Comparison of ENCODE assay signal across 1 cellular context in the genomic region with DNA sequence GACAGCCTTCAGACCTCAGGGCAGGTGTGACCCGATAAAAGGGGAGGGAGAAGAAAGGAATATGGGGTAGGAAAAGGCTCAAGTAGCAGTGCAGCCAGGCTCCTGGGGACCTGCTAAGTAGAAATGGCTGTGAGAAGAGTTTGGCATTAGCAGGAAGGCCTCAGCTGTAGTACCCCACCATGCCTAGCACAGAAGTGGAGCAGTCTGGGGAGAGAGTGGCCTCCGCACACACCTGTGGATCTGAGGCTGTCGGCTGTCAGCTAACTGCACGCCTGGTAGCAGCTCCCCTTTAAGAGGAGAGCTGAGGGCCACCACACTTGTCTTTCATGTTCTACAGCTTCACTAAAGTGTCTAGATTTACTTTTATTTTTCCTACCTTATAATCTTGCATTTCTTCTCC.
TF ChIP-seq lines count a peak whose summit lies in the region.

No MANE protein-coding gene starts in this region.

TF ChIP-seq in GM23338, 12 proteins besides CTCF, POLR2A, EP300 and RAD21 (continued from another document):
- TF ChIP-seq, protein P1, sequence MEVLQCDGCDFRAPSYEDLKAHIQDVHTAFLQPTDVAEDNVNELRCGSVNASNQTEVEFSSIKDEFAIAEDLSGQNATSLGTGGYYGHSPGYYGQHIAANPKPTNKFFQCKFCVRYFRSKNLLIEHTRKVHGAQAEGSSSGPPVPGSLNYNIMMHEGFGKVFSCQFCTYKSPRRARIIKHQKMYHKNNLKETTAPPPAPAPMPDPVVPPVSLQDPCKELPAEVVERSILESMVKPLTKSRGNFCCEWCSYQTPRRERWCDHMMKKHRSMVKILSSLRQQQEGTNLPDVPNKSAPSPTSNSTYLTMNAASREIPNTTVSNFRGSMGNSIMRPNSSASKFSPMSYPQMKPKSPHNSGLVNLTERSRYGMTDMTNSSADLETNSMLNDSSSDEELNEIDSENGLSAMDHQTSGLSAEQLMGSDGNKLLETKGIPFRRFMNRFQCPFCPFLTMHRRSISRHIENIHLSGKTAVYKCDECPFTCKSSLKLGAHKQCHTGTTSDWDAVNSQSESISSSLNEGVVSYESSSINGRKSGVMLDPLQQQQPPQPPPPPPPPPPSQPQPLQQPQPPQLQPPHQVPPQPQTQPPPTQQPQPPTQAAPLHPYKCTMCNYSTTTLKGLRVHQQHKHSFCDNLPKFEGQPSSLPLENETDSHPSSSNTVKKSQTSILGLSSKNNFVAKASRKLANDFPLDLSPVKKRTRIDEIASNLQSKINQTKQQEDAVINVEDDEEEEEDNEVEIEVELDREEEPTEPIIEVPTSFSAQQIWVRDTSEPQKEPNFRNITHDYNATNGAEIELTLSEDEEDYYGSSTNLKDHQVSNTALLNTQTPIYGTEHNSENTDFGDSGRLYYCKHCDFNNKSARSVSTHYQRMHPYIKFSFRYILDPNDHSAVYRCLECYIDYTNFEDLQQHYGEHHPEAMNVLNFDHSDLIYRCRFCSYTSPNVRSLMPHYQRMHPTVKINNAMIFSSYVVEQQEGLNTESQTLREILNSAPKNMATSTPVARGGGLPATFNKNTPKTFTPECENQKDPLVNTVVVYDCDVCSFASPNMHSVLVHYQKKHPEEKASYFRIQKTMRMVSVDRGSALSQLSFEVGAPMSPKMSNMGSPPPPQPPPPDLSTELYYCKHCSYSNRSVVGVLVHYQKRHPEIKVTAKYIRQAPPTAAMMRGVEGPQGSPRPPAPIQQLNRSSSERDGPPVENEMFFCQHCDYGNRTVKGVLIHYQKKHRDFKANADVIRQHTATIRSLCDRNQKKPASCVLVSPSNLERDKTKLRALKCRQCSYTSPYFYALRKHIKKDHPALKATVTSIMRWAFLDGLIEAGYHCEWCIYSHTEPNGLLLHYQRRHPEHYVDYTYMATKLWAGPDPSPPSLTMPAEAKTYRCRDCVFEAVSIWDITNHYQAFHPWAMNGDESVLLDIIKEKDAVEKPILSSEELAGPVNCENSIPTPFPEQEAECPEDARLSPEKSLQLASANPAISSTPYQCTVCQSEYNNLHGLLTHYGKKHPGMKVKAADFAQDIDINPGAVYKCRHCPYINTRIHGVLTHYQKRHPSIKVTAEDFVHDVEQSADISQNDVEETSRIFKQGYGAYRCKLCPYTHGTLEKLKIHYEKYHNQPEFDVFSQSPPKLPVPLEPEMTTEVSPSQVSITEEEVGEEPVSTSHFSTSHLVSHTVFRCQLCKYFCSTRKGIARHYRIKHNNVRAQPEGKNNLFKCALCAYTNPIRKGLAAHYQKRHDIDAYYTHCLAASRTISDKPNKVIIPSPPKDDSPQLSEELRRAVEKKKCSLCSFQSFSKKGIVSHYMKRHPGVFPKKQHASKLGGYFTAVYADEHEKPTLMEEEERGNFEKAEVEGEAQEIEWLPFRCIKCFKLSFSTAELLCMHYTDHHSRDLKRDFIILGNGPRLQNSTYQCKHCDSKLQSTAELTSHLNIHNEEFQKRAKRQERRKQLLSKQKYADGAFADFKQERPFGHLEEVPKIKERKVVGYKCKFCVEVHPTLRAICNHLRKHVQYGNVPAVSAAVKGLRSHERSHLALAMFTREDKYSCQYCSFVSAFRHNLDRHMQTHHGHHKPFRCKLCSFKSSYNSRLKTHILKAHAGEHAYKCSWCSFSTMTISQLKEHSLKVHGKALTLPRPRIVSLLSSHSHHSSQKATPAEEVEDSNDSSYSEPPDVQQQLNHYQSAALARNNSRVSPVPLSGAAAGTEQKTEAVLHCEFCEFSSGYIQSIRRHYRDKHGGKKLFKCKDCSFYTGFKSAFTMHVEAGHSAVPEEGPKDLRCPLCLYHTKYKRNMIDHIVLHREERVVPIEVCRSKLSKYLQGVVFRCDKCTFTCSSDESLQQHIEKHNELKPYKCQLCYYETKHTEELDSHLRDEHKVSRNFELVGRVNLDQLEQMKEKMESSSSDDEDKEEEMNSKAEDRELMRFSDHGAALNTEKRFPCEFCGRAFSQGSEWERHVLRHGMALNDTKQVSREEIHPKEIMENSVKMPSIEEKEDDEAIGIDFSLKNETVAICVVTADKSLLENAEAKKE (CRISPR knock-in tag; IDR thresholded peaks at IDR 0.05) = no peak
- TF ChIP-seq, protein P2, sequence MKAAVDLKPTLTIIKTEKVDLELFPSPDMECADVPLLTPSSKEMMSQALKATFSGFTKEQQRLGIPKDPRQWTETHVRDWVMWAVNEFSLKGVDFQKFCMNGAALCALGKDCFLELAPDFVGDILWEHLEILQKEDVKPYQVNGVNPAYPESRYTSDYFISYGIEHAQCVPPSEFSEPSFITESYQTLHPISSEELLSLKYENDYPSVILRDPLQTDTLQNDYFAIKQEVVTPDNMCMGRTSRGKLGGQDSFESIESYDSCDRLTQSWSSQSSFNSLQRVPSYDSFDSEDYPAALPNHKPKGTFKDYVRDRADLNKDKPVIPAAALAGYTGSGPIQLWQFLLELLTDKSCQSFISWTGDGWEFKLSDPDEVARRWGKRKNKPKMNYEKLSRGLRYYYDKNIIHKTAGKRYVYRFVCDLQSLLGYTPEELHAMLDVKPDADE (IDR thresholded peaks at IDR 0.05) = no peak
- no peak for TF ChIP-seq NANOG (IDR thresholded peaks at IDR 0.05; ENCODE audit: borderline replicate concordance)
TF ChIP-seq in GM23338: peak in this region for 0.
